Comparison of ENCODE assay signal across 24 cellular contexts in the genomic region with DNA sequence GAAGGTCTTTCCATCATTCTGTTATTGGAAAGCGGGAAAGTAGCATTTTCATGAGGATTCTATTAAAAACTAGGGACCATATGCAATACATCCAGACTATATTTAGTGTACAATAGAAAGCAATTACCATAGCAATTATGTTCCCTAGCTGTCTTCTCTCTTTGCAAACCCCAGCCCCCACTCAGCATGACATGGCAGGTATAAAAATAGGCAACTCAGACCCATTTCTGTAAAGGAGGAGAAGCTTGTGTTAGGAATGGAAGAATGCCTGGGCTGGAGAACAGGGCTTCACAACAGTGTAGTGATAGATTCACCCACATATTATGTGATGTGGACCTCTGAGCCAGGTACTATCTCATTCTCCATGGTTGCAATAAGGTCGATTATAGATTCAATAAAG. TPM values are rescaled to one million over a fixed set of nuclear protein-coding genes. Genes with fewer than 3 reads are reported as not detected.
"Had no signal": no experiment of that assay in that cellular context is flagged by ENCODE, and none has a peak within 500 bp of the region (broad histone marks: within the 10 kb centered on the region; RNA-seq: fewer than 3 reads in every experiment).

No MANE protein-coding gene starts in this region.

- H3K36me3 ChIP-seq: cardiac muscle cell, left ventricle myocardium inferior, ovary, prostate gland, thyroid gland, upper lobe of right lung, WERI-Rb-1 had no signal

- H3K4me3 ChIP-seq: cardiac muscle cell, left ventricle myocardium inferior, ovary, prostate gland, thyroid gland, upper lobe of right lung had no signal

- H3K4me1 ChIP-seq: prostate gland, thyroid gland, upper lobe of right lung had no signal

- DNase-seq: activated CD4-positive, alpha-beta T cell treated with anti-CD3 and anti-CD28 coated beads, Interleukin-2, amount 10 ng/mL, durations not matched to agents 7 days and 5 days; activated CD4-positive, CD25-positive, alpha-beta regulatory T cell treated with anti-CD3 and anti-CD28 coated beads, Interleukin-2, amount 50 U/mL, for 72 hours; activated CD8-positive, alpha-beta memory T cell treated with anti-CD3 and anti-CD28 coated beads, Interleukin-2, amount 10 ng/mL, durations not matched to agents 7 days and 5 days; activated CD8-positive, alpha-beta T cell treated with anti-CD3 and anti-CD28 coated beads for 36 hours; activated effector memory CD4-positive, alpha-beta T cell treated with anti-CD3 and anti-CD28 coated beads, Interleukin-2, amount 50 U/mL, for 16 hours; activated naive CD4-positive, alpha-beta T cell treated with anti-CD3 and anti-CD28 coated beads, Interleukin-2, amount 10 ng/mL, durations not matched to agents 7 days and 5 days; activated T-cell treated with anti-CD3 and anti-CD28 coated beads for 4 hours; effector CD4-positive, alpha-beta T cell; erythroblast; hippocampal formation; left ventricle myocardium inferior; midbrain; natural killer cell; ovary; stimulated activated CD4-positive, alpha-beta T cell treated with anti-CD3 and anti-CD28 coated beads, Interleukin-1b, Interleukin-23, amount 100 ng/mL, for 48 hours; substantia nigra; thyroid gland; upper lobe of right lung; WERI-Rb-1 had no signal

- H3K9me3 ChIP-seq: left ventricle myocardium inferior, ovary, prostate gland, thyroid gland, upper lobe of right lung had no signal

- H3K27me3 ChIP-seq: cardiac muscle cell, ovary, thyroid gland, upper lobe of right lung had no signal

- H3K27ac ChIP-seq: cardiac muscle cell, left ventricle myocardium inferior, ovary, prostate gland, thyroid gland, upper lobe of right lung, WERI-Rb-1 had no signal

RNA-seq across cellular contexts. Expression of a gene that starts 12.4 kb away (rescaled TPM):
- total RNA-seq: activated CD4-positive, alpha-beta T cell treated with anti-CD3 and anti-CD28 coated beads, Interleukin-2, amount 10 ng/mL, durations not matched to agents 7 days and 5 days; activated CD8-positive, alpha-beta memory T cell treated with anti-CD3 and anti-CD28 coated beads, Interleukin-2, amount 10 ng/mL, durations not matched to agents 7 days and 5 days; activated CD8-positive, alpha-beta T cell treated with anti-CD3 and anti-CD28 coated beads for 36 hours; cardiac muscle cell; chondrocyte; frontal cortex; left ventricle myocardium inferior; lung microvascular endothelial cell; natural killer cell; ovary; prostate gland; thyroid gland; upper lobe of right lung had no signal

RNA-seq across cellular contexts. Expression of a gene that starts 19.9 kb away (rescaled TPM):
- total RNA-seq: activated CD4-positive, alpha-beta T cell treated with anti-CD3 and anti-CD28 coated beads, Interleukin-2, amount 10 ng/mL, durations not matched to agents 7 days and 5 days; activated CD8-positive, alpha-beta memory T cell treated with anti-CD3 and anti-CD28 coated beads, Interleukin-2, amount 10 ng/mL, durations not matched to agents 7 days and 5 days; activated CD8-positive, alpha-beta T cell treated with anti-CD3 and anti-CD28 coated beads for 36 hours; cardiac muscle cell; chondrocyte; frontal cortex; left ventricle myocardium inferior; lung microvascular endothelial cell; natural killer cell; thyroid gland; upper lobe of right lung had no signal

RNA-seq across cellular contexts. Expression of a gene that starts 20.4 kb away (rescaled TPM):
- total RNA-seq: activated CD4-positive, alpha-beta T cell treated with anti-CD3 and anti-CD28 coated beads, Interleukin-2, amount 10 ng/mL, durations not matched to agents 7 days and 5 days; activated CD8-positive, alpha-beta T cell treated with anti-CD3 and anti-CD28 coated beads for 36 hours; left ventricle myocardium inferior; lung microvascular endothelial cell; natural killer cell; upper lobe of right lung had no signal

RNA-seq across cellular contexts. Expression of a gene that starts 39.6 kb away (rescaled TPM):
- total RNA-seq: activated CD4-positive, alpha-beta T cell treated with anti-CD3 and anti-CD28 coated beads, Interleukin-2, amount 10 ng/mL, durations not matched to agents 7 days and 5 days; activated CD8-positive, alpha-beta memory T cell treated with anti-CD3 and anti-CD28 coated beads, Interleukin-2, amount 10 ng/mL, durations not matched to agents 7 days and 5 days; activated CD8-positive, alpha-beta T cell treated with anti-CD3 and anti-CD28 coated beads for 36 hours; chondrocyte; left ventricle myocardium inferior; lung microvascular endothelial cell; natural killer cell; prostate gland; thyroid gland; upper lobe of right lung had no signal

RNA-seq across cellular contexts. Expression of a gene that starts 58.2 kb away (rescaled TPM):
- total RNA-seq: activated CD4-positive, alpha-beta T cell treated with anti-CD3 and anti-CD28 coated beads, Interleukin-2, amount 10 ng/mL, durations not matched to agents 7 days and 5 days; activated CD8-positive, alpha-beta memory T cell treated with anti-CD3 and anti-CD28 coated beads, Interleukin-2, amount 10 ng/mL, durations not matched to agents 7 days and 5 days; activated CD8-positive, alpha-beta T cell treated with anti-CD3 and anti-CD28 coated beads for 36 hours; cardiac muscle cell; chondrocyte; frontal cortex; left ventricle myocardium inferior; lung microvascular endothelial cell; natural killer cell; ovary; prostate gland; thyroid gland; upper lobe of right lung had no signal
